In genomic region chr12:45549503-45549902, GRCh38 we compare ENCODE assay signal across 27 cellular contexts.
"Had no signal": no experiment of that assay in that cellular context is flagged by ENCODE, and none has a peak within 500 bp of the region (broad histone marks: within the 10 kb centered on the region; RNA-seq: fewer than 3 reads in every experiment).

No MANE protein-coding gene starts in this region.

- H3K27ac ChIP-seq: colonic mucosa, esophagus muscularis mucosa, neural progenitor cell, prostate gland, right atrium auricular region, suprapubic skin, transverse colon, upper lobe of right lung, uterus had no signal

- H3K4me3 ChIP-seq: colonic mucosa, esophagus muscularis mucosa, lung, mucosa of descending colon, neural progenitor cell, prostate gland, right atrium auricular region, smooth muscle cell, suprapubic skin, transverse colon, upper lobe of right lung, uterus had no signal

- H2AFZ ChIP-seq: neural progenitor cell had no signal

- H3K27me3 ChIP-seq: colonic mucosa, esophagus muscularis mucosa, neural progenitor cell, right atrium auricular region, suprapubic skin, transverse colon, upper lobe of right lung, uterus had no signal

- DNase-seq: colonic mucosa; effector CD8-positive, alpha-beta T cell; hypothalamus; mucosa of descending colon; naive B cell; stimulated activated CD4-positive, alpha-beta T cell treated with anti-CD3 and anti-CD28 coated beads, Interleukin-12 subunit alpha, Interleukin-12 subunit beta, amount 100 ng/mL, for 4 hours; stimulated activated CD4-positive, alpha-beta T cell treated with anti-CD3 and anti-CD28 coated beads, Interleukin-1b, Interleukin-23, amount 100 ng/mL, for 48 hours; stimulated activated CD4-positive, alpha-beta T cell treated with anti-CD3 and anti-CD28 coated beads, Interleukin-4, amount 100 ng/mL, for 1 hour; stimulated activated CD8-positive, alpha-beta memory T cell treated with anti-CD3 and anti-CD28 coated beads, Interleukin-4, amount 100 ng/mL, for 48 hours; stimulated activated naive CD4-positive, alpha-beta T cell; stimulated activated naive CD8-positive, alpha-beta T cell treated with anti-CD3 and anti-CD28 coated beads, Interleukin-15, amount 100 ng/mL, for 72 hours; transverse colon; upper lobe of right lung; uterus had no signal

- H3K4me1 ChIP-seq: colonic mucosa, esophagus muscularis mucosa, prostate gland, right atrium auricular region, suprapubic skin, transverse colon, upper lobe of right lung, uterus had no signal

- H3K9me3 Mint-ChIP-seq: dendritic cell treated with granulocyte-macrophage colony-stimulating factor and Interleukin-4, amounts not matched to agents 40 ng/mL and 50 ng/mL, for 4 days; memory B cell; mesothelial cell of epicardium; naive B cell; natural killer cell treated with Interleukin-12 subunit alpha and Interleukin-12 subunit beta and Interleukin-15 and Interleukin-18, amount 100 ng/mL, for 72 hours; neural progenitor cell; stimulated activated naive CD8-positive, alpha-beta T cell treated with anti-CD3 and anti-CD28 coated beads, Interleukin-15, amount 100 ng/mL, for 72 hours had no signal

- H3K9me3 ChIP-seq: colonic mucosa, esophagus muscularis mucosa, mucosa of descending colon, prostate gland, right atrium auricular region, suprapubic skin, transverse colon, upper lobe of right lung, uterus had no signal

- H3K36me3 ChIP-seq: colonic mucosa, esophagus muscularis mucosa, neural progenitor cell, prostate gland, right atrium auricular region, suprapubic skin, transverse colon, upper lobe of right lung, uterus had no signal

- H3K4me1 Mint-ChIP-seq: memory B cell; stimulated activated naive CD8-positive, alpha-beta T cell treated with anti-CD3 and anti-CD28 coated beads, Interleukin-15, amount 100 ng/mL, for 72 hours had no signal

- H3K27ac Mint-ChIP-seq: dendritic cell treated with granulocyte-macrophage colony-stimulating factor and Interleukin-4, amounts not matched to agents 40 ng/mL and 50 ng/mL, for 4 days; memory B cell; mesothelial cell of epicardium; naive B cell; neural progenitor cell; stimulated activated naive CD8-positive, alpha-beta T cell treated with anti-CD3 and anti-CD28 coated beads, Interleukin-15, amount 100 ng/mL, for 72 hours had no signal

- ATAC-seq: left lobe of liver; mucosa of descending colon; natural killer cell treated with Interleukin-12 subunit alpha and Interleukin-12 subunit beta and Interleukin-15 and Interleukin-18, amount 100 ng/mL, for 72 hours; sciatic nerve; stimulated activated naive CD8-positive, alpha-beta T cell treated with anti-CD3 and anti-CD28 coated beads, Interleukin-15, amount 100 ng/mL, for 72 hours; upper lobe of right lung had no signal

- H3K9ac ChIP-seq: neural progenitor cell had no signal

- H3K4me3 Mint-ChIP-seq: dendritic cell treated with granulocyte-macrophage colony-stimulating factor and Interleukin-4, amounts not matched to agents 40 ng/mL and 50 ng/mL, for 4 days; memory B cell; mesothelial cell of epicardium; naive B cell; natural killer cell treated with Interleukin-12 subunit alpha and Interleukin-12 subunit beta and Interleukin-15 and Interleukin-18, amount 100 ng/mL, for 72 hours; neural progenitor cell; stimulated activated naive CD8-positive, alpha-beta T cell treated with anti-CD3 and anti-CD28 coated beads, Interleukin-15, amount 100 ng/mL, for 72 hours had no signal

- H3K4me2 ChIP-seq: neural progenitor cell, smooth muscle cell had no signal

- H3K27me3 Mint-ChIP-seq: naive B cell; natural killer cell treated with Interleukin-12 subunit alpha and Interleukin-12 subunit beta and Interleukin-15 and Interleukin-18, amount 100 ng/mL, for 72 hours had no signal

- H3K36me3 Mint-ChIP-seq: memory B cell; mesothelial cell of epicardium; naive B cell; natural killer cell treated with Interleukin-12 subunit alpha and Interleukin-12 subunit beta and Interleukin-15 and Interleukin-18, amount 100 ng/mL, for 72 hours; neural progenitor cell had no signal
